Comparison of ENCODE assay signal across 25 cellular contexts in genomic region chr13:111480976-111481375, GRCh38.
DNase-seq lines count a peak whose midpoint lies in the region; ATAC-seq and TF ChIP-seq lines count a peak whose summit lies in the region.
"Had no signal": no experiment of that assay in that cellular context is flagged by ENCODE, and none has a peak within 500 bp of the region (broad histone marks: within the 10 kb centered on the region; RNA-seq: fewer than 3 reads in every experiment).

No MANE protein-coding gene starts in this region.

- peaks cover 0 to 4% of the 10 kb centered on the region in 2 donors for H3K27me3 ChIP-seq in body of pancreas
- H3K27me3 ChIP-seq: neutrophil, spleen, uterus had no signal

- no peaks in the 10 kb centered on the region for H3K36me3 ChIP-seq in body of pancreas (replicated peaks in 1 of 2; ENCODE audit: insufficient read depth in 1 of 2, low read depth in 2 of 2)
- H3K36me3 ChIP-seq: heart left ventricle, neutrophil, SJSA1, spleen, uterus had no signal

- DNase-seq in COLO668 (lab: John Stamatoyannopoulos, UW; ENCODE audit: unreplicated experiment) (peak; percentile 98), NCI-H1417 (lab: John Stamatoyannopoulos, UW) (peak; percentile 79 to 100 (median 97)), NCI-H2196 treated with DMSO at 0.1 percent for 48 hours (lab: John Stamatoyannopoulos, UW; ENCODE audit: unreplicated experiment) (peak; percentile 15), body of pancreas (peak in 3 of 4 donors; percentile 28 to 37 (median 30)), SKM-1 treated with dmso at 0.1 percent for 144 hours (lab: John Stamatoyannopoulos, UW; ENCODE audit: unreplicated experiment) (no peak), GOT3 (lab: John Stamatoyannopoulos, UW) (no peak), medulla oblongata (ENCODE audit: extremely low spot score) (no peak)
- no peak for DNase-seq in activated CD4-positive, CD25-positive, alpha-beta regulatory T cell (lab: John Stamatoyannopoulos, UW)
- DNase-seq: activated CD4-positive, alpha-beta memory T cell treated with anti-CD3 and anti-CD28 coated beads, Interleukin-2, amount 10 ng/mL, durations not matched to agents 7 days and 5 days; activated naive CD4-positive, alpha-beta T cell; activated T-cell treated with anti-CD3 and anti-CD28 coated beads, Interleukin-2, amount 50 U/mL, for 1 hour; anterior cingulate cortex; caudate nucleus; H9; heart left ventricle; KBM-7; left ventricle myocardium superior; NCI-H226; OCI-M1; spleen; stimulated activated CD4-positive, alpha-beta T cell treated with anti-CD3 and anti-CD28 coated beads, Interleukin-4, amount 100 ng/mL, for 4 hours; T-helper 2 cell; uterus had no signal

- no peak for TF ChIP-seq POLR2A in body of pancreas (IDR thresholded peaks at IDR 0.05)

- intact Hi-C loops in body of pancreas (cut with DNase I), result no loop called here

- no peaks in the 10 kb centered on the region for H3K9me3 ChIP-seq in body of pancreas
- H3K9me3 ChIP-seq: neutrophil, uterus had no signal

- H3K27ac ChIP-seq in body of pancreas, result no peak overlapping the region
- H3K27ac ChIP-seq: heart left ventricle, neutrophil, SJSA1, spleen, uterus had no signal

- no peak overlapping the region for H3K4me3 ChIP-seq in body of pancreas
- H3K4me3 ChIP-seq: heart left ventricle, SJSA1, spleen, uterus had no signal

- H3K4me1 ChIP-seq in body of pancreas, result no peaks in the 10 kb centered on the region
- H3K4me1 ChIP-seq: heart left ventricle, SJSA1, spleen, uterus had no signal

- TF ChIP-seq CTCF in body of pancreas (IDR thresholded peaks at IDR 0.05), result no peak

- WGBS in body of pancreas, 2 donors, result 21 to 32% methylated on average over 11 of the region's 11 CpGs

- ATAC-seq in body of pancreas, result no peak
- ATAC-seq: heart left ventricle, left ventricle myocardium superior had no signal

Comparison
In these comparisons a context has a peak if more than half of its experiments do, and no peak if none do; other contexts are left out.
1. DNase-seq: peak in COLO668 (single experiment), NCI-H1417 (3 of 3), NCI-H2196 treated with DMSO at 0.1 percent for 48 hours (single experiment) and body of pancreas (3 of 4); none in SKM-1 treated with dmso at 0.1 percent for 144 hours (single experiment), GOT3 (single experiment), activated CD4-positive, CD25-positive, alpha-beta regulatory T cell (0 of 4) and medulla oblongata (single experiment).